ENCODE assay signal across 9 cellular contexts in genomic region chr1:155966750-155967149, GRCh38. TPM values are rescaled to one million over a fixed set of nuclear protein-coding genes. Genes with fewer than 3 reads are reported as not detected.
DNase-seq lines count a peak whose midpoint lies in the region; ATAC-seq and TF ChIP-seq lines count a peak whose summit lies in the region.
"Had no signal": no experiment of that assay in that cellular context is flagged by ENCODE, and none has a peak within 500 bp of the region (broad histone marks: within the 10 kb centered on the region; RNA-seq: fewer than 3 reads in every experiment).

No MANE protein-coding gene starts in this region.

- no peaks in the 10 kb centered on the region for H3K9me3 Mint-ChIP-seq in activated naive CD4-positive, alpha-beta T cell treated with anti-CD3 and anti-CD28 coated beads, Interleukin-2, amount 50 U/mL, for 72 hours

- WGBS in stomach, 5 donors = 47 to 54% (median 51%) methylated on average over 5 to 7 of the region's 7 CpGs
- 89% methylated on average over 7 of the region's 7 CpGs for WGBS in hepatocyte (ENCODE audit: low lambda C conversion rate, missing lambda C conversion rate)

- H3K27ac ChIP-seq in HL-60 (replicated peaks) = peak overlapping the region; percentile 76
- H3K27ac ChIP-seq in layer of hippocampus (ENCODE audit: low read depth, low read length) = peak overlapping the region; percentile 95
- H3K27ac ChIP-seq in stomach = peak overlapping the region in 4 of 5 donors; percentile 76 to 98 (median 87)
- no peak overlapping the region for H3K27ac ChIP-seq in hepatocyte

- no peak overlapping the region for H3K4me2 ChIP-seq in hepatocyte

- peaks cover 32% of the 10 kb centered on the region for H4K20me1 ChIP-seq in hepatocyte (ENCODE audit: insufficient read depth, poor library complexity, severe bottlenecking)

- no peak for TF ChIP-seq EP300 in stomach (IDR thresholded peaks at IDR 0.05)

- H3K36me3 ChIP-seq in stomach (peaks cover 56 to 84% (median 81%) of the 10 kb centered on the region in 4 donors), hepatocyte (replicated peaks; ENCODE audit: insufficient read depth, low read depth) (no peaks in the 10 kb centered on the region)

- no peak for TF ChIP-seq POLR2A in stomach (IDR thresholded peaks at IDR 0.05)

- no peaks in the 10 kb centered on the region for H3K9me2 ChIP-seq in hepatocyte (replicated peaks; ENCODE audit: insufficient read depth)

- H3K9me3 ChIP-seq in stomach = no peaks in the 10 kb centered on the region
- no peaks in the 10 kb centered on the region for H3K9me3 ChIP-seq in hepatocyte (ENCODE audit: low read depth)

- H3K4me3 ChIP-seq in HL-60 (replicated peaks; ENCODE audit: insufficient read depth, low read length) (no peak overlapping the region), stomach (peak overlapping the region in 1 of 4 donors; percentile 34), hepatocyte (no peak overlapping the region)

- no peak overlapping the region for H2AFZ ChIP-seq in hepatocyte

- intact Hi-C loops in stomach (cut with DNase I; ENCODE audit: low total_unique reads) = no loop called here

- TF ChIP-seq CTCF in HL-60 (IDR thresholded peaks at IDR 0.05; ENCODE audit: insufficient read depth, low read length) (no peak), stomach (IDR thresholded peaks at IDR 0.05) (no peak), hepatocyte (IDR thresholded peaks at IDR 0.05; ENCODE audit: poor library complexity) (no peak)

- peak overlapping the region; percentile 87 to 97 for H3K27ac Mint-ChIP-seq in activated naive CD4-positive, alpha-beta T cell treated with anti-CD3 and anti-CD28 coated beads, Interleukin-2, amount 50 U/mL, for 72 hours

- peaks cover 42% of the 10 kb centered on the region for H3K79me2 ChIP-seq in hepatocyte

- H3K27me3 ChIP-seq in HL-60 (ENCODE audit: insufficient read depth, poor library complexity, severe bottlenecking) (no peaks in the 10 kb centered on the region), layer of hippocampus (ENCODE audit: control insufficient read depth, insufficient read depth, low read length) (no peaks in the 10 kb centered on the region), stomach (no peaks in the 10 kb centered on the region), hepatocyte (no peaks in the 10 kb centered on the region)

- ATAC-seq in activated naive CD4-positive, alpha-beta T cell treated with anti-CD3 and anti-CD28 coated beads, Interleukin-2, amount 50 U/mL, for 72 hours = no peak

- DNase-seq in HL-60 (ENCODE audit: low read depth in 1 of 2, low spot score in 1 of 2) (peak in 1 of 2 experiments; percentile 44), stomach (no peak), 8988T (no peak), hepatocyte (ENCODE audit: low spot score) (no peak)
- no peak for DNase-seq in activated naive CD4-positive, alpha-beta T cell treated with anti-CD3 and anti-CD28 coated beads, Interleukin-2, amount 50 U/mL, for 72 hours (ENCODE audit: low spot score in 2 of 2)
- no peak for DNase-seq in stimulated activated CD4-positive, alpha-beta T cell treated with anti-CD3 and anti-CD28 coated beads, Interleukin-12 subunit alpha, Interleukin-12 subunit beta, amount 100 ng/mL, for 4 hours
- DNase-seq: T-helper 9 cell had no signal

- H3K4me1 ChIP-seq in stomach = peaks cover 59 to 94% (median 71%) of the 10 kb centered on the region in 4 donors
- H3K4me1 ChIP-seq in hepatocyte (ENCODE audit: insufficient read depth) = no peaks in the 10 kb centered on the region

- peaks cover 9 to 15% of the 10 kb centered on the region in 2 donors for H3K36me3 Mint-ChIP-seq in activated naive CD4-positive, alpha-beta T cell treated with anti-CD3 and anti-CD28 coated beads, Interleukin-2, amount 50 U/mL, for 72 hours

RNA-seq across cellular contexts. Expression of gene ARHGEF2, which starts 11.6 kb away (rescaled TPM):
- 100 to 1,000 TPM; 131 to 238 TPM for total RNA-seq in activated naive CD4-positive, alpha-beta T cell treated with anti-CD3 and anti-CD28 coated beads, Interleukin-2, amount 50 U/mL, for 72 hours
- total RNA-seq in stomach (100 to 1,000 TPM in 3 of 5 donors, 10 to 100 TPM in 2; 34.8 to 376 (median 180) TPM), hepatocyte (36.5 and 46.9 TPM in 2 replicates)
- polyA plus RNA-seq in stomach (10 to 100 TPM; 20.4 to 27.6 (median 24.7) TPM), hepatocyte (27.1 and 30.1 TPM in 2 replicates)

RNA-seq across cellular contexts. Expression of gene RXFP4, which starts 25.3 kb away (rescaled TPM):
- not detected for total RNA-seq in activated naive CD4-positive, alpha-beta T cell treated with anti-CD3 and anti-CD28 coated beads, Interleukin-2, amount 50 U/mL, for 72 hours
- total RNA-seq in stomach (10 to 100 TPM in 1 of 5 donors, not detected in 4; 50.4 TPM), hepatocyte (0.83 TPM in 1 of 2 replicates, not detected in the other)
- polyA plus RNA-seq in stomach (not detected), hepatocyte (not detected in 2 replicates)
- total RNA-seq: fibroblast of villous mesenchyme had no signal

RNA-seq across cellular contexts. Expression of gene KHDC4, which starts 32.5 kb away (rescaled TPM):
- 100 to 1,000 TPM in 1 of 2 donors, 10 to 100 TPM in 1; 81.2 to 100 TPM for total RNA-seq in activated naive CD4-positive, alpha-beta T cell treated with anti-CD3 and anti-CD28 coated beads, Interleukin-2, amount 50 U/mL, for 72 hours
- total RNA-seq in stomach (100 to 1,000 TPM in 2 of 5 donors, 10 to 100 TPM in 3; 49.2 to 126 (median 78.4) TPM), hepatocyte (33.2 and 40.3 TPM in 2 replicates)
- polyA plus RNA-seq in stomach (10 to 100 TPM in 1 of 3 donors, 1 to 10 TPM in 2; 4.9 to 26.1 (median 9.3) TPM), hepatocyte (15.7 and 28.0 TPM in 2 replicates)

RNA-seq across cellular contexts. Expression of gene SSR2, which starts 54.0 kb away (rescaled TPM):
- total RNA-seq in activated naive CD4-positive, alpha-beta T cell treated with anti-CD3 and anti-CD28 coated beads, Interleukin-2, amount 50 U/mL, for 72 hours = 100 to 1,000 TPM; 178 TPM
- total RNA-seq in stomach (100 to 1,000 TPM in 4 of 5 donors, 10 to 100 TPM in 1; 67.1 to 354 (median 216) TPM), hepatocyte (393 and 416 TPM in 2 replicates)
- polyA plus RNA-seq in stomach (100 to 1,000 TPM; 223 to 309 (median 242) TPM), hepatocyte (326 and 360 TPM in 2 replicates)

RNA-seq across cellular contexts. Expression of gene RIT1, which starts 55.6 kb away (rescaled TPM):
- 10 to 100 TPM; 33.1 to 49.2 TPM for total RNA-seq in activated naive CD4-positive, alpha-beta T cell treated with anti-CD3 and anti-CD28 coated beads, Interleukin-2, amount 50 U/mL, for 72 hours
- total RNA-seq in stomach = 100 to 1,000 TPM in 1 of 5 donors, 10 to 100 TPM in 3, not detected in 1; 23.9 to 108 (median 48.2) TPM
- polyA plus RNA-seq in stomach = 10 to 100 TPM; 13.1 to 14.1 (median 13.8) TPM
- 23.8 and 33.5 TPM in 2 replicates for total RNA-seq in hepatocyte
- polyA plus RNA-seq in hepatocyte = 17.6 and 21.9 TPM in 2 replicates
